18 cellular contexts compared by ENCODE assay signal in the genomic region with DNA sequence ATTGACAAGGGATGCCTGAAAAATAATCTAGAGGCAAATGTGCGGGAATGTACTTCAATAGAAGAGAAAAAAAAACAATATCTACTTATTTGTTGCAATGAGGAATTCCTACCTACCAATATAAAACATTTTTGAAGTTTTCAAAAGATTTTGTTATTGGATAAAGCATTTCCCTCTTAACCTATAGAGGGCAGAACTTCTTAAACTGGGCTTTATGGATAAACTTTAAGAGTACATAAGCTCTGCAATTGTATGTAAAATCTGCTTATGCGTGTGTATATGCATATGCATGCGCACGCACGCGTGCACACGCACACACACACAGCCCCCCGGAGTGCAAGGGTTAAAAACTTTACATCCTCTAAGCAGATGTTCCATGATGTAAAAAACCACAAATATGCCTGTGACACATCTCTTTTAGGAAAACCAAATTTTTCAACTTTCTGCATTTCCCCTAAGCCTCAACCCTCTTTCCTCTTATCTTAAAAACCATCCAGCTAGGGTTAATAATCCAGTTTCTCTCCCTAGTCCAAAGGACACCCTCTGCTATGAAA.
A peak's percentile ranks its signal among the peaks of the same experiment; 100 is the strongest.
DNase-seq lines count a peak whose midpoint lies in the region; ATAC-seq and TF ChIP-seq lines count a peak whose summit lies in the region.
"Had no signal": no experiment of that assay in that cellular context is flagged by ENCODE, and none has a peak within 500 bp of the region (broad histone marks: within the 10 kb centered on the region; RNA-seq: fewer than 3 reads in every experiment).

No MANE protein-coding gene starts in this region.

- H3K4me3 ChIP-seq in adipocyte (ENCODE audit: low read length) (no peak overlapping the region), mesenchymal stem cell (ENCODE audit: insufficient read depth in 1 of 2, low read depth in 1 of 2, low read length in 2 of 2) (no peak overlapping the region)
- H3K4me3 ChIP-seq: body of pancreas, left lung, thyroid gland had no signal

- H3K36me3 ChIP-seq in adipocyte (ENCODE audit: control insufficient read depth, insufficient read depth, low read length, severe bottlenecking), result no peaks in the 10 kb centered on the region
- H3K36me3 ChIP-seq in mesenchymal stem cell (ENCODE audit: control insufficient read depth in 1 of 2, insufficient read depth in 2 of 2, low read depth in 1 of 2, low read length in 2 of 2), result no peaks in the 10 kb centered on the region
- H3K36me3 ChIP-seq: left lung, thyroid gland had no signal

- H3K27me3 ChIP-seq in adipocyte (replicated peaks; ENCODE audit: control insufficient read depth, insufficient read depth, low read length), result no peaks in the 10 kb centered on the region
- no peaks in the 10 kb centered on the region for H3K27me3 ChIP-seq in mesenchymal stem cell (ENCODE audit: control insufficient read depth in 1 of 2, insufficient read depth in 1 of 2, low read length in 2 of 2)
- H3K27me3 ChIP-seq: body of pancreas, thyroid gland had no signal

- H3K4me2 ChIP-seq in mesenchymal stem cell (ENCODE audit: low read length, poor library complexity, severe bottlenecking), result no peak overlapping the region

- no peak overlapping the region for H2AFZ ChIP-seq in mesenchymal stem cell (ENCODE audit: low read depth, low read length)

- no peak overlapping the region for H3K23ac ChIP-seq in mesenchymal stem cell (ENCODE audit: low read length in 2 of 2)

- peaks cover 0 to 3% of the 10 kb centered on the region in 2 donors for H3K9me3 Mint-ChIP-seq in activated naive CD4-positive, alpha-beta T cell treated with anti-CD3 and anti-CD28 coated beads, Interleukin-2, amount 50 U/mL, for 72 hours
- H3K9me3 Mint-ChIP-seq: stimulated activated effector memory CD8-positive, alpha-beta T cell treated with anti-CD3 and anti-CD28 coated beads, Interleukin-12 subunit alpha, Interleukin-12 subunit beta, amount 100 ng/mL, for 72 hours had no signal

- H3K79me1 ChIP-seq in mesenchymal stem cell (replicated peaks; ENCODE audit: low read length, poor library complexity, severe bottlenecking), result no peaks in the 10 kb centered on the region

- H3K18ac ChIP-seq in mesenchymal stem cell (ENCODE audit: low read depth in 1 of 2, low read length in 2 of 2), result no peak overlapping the region

- no peak overlapping the region for H3K14ac ChIP-seq in mesenchymal stem cell (ENCODE audit: low read length in 2 of 2)

- peak; percentile 35 for TF ChIP-seq CTCF in C4-2B (conservative IDR thresholded peaks at IDR 0.05)

- no peak overlapping the region for H3K27ac Mint-ChIP-seq in activated naive CD4-positive, alpha-beta T cell treated with anti-CD3 and anti-CD28 coated beads, Interleukin-2, amount 50 U/mL, for 72 hours
- H3K27ac Mint-ChIP-seq: activated CD4-positive, alpha-beta T cell treated with anti-CD3 and anti-CD28 coated beads for 36 hours; stimulated activated effector memory CD8-positive, alpha-beta T cell treated with anti-CD3 and anti-CD28 coated beads, Interleukin-12 subunit alpha, Interleukin-12 subunit beta, amount 100 ng/mL, for 72 hours had no signal

- H3K4me1 ChIP-seq in adipocyte (ENCODE audit: control insufficient read depth, insufficient read depth, low read length) (peaks cover 14% of the 10 kb centered on the region), mesenchymal stem cell (ENCODE audit: control insufficient read depth, insufficient read depth, low read depth, low read length) (peaks cover 7% of the 10 kb centered on the region)
- H3K4me1 ChIP-seq: body of pancreas, left lung, thyroid gland had no signal

- ATAC-seq in activated naive CD4-positive, alpha-beta T cell treated with anti-CD3 and anti-CD28 coated beads, Interleukin-2, amount 50 U/mL, for 72 hours, result no peak
- ATAC-seq: activated CD4-positive, alpha-beta T cell treated with anti-CD3 and anti-CD28 coated beads for 36 hours; body of pancreas; stimulated activated effector memory CD8-positive, alpha-beta T cell treated with anti-CD3 and anti-CD28 coated beads, Interleukin-12 subunit alpha, Interleukin-12 subunit beta, amount 100 ng/mL, for 72 hours had no signal

- 83% methylated on average over 7 of the region's 8 CpGs for WGBS in mesenchymal stem cell

- H3K9ac ChIP-seq in adipocyte (ENCODE audit: low read length), result no peak overlapping the region
- no peak overlapping the region for H3K9ac ChIP-seq in mesenchymal stem cell (ENCODE audit: low read length)

- H3K4ac ChIP-seq in mesenchymal stem cell (ENCODE audit: low read depth in 1 of 2, low read length in 2 of 2), result no peak overlapping the region

- no peak overlapping the region for H4K91ac ChIP-seq in mesenchymal stem cell (ENCODE audit: low read length)

- no peak overlapping the region for H2BK15ac ChIP-seq in mesenchymal stem cell (ENCODE audit: low read depth, poor library complexity, severe bottlenecking)

- H2AK5ac ChIP-seq in mesenchymal stem cell (ENCODE audit: low read length, severe bottlenecking), result no peak overlapping the region

- H2BK120ac ChIP-seq in mesenchymal stem cell (ENCODE audit: low read depth, low read length), result no peak overlapping the region

- DNase-seq in Kasumi-1 (lab: John Stamatoyannopoulos, UW) (peak; percentile 19 to 30), adipocyte (ENCODE audit: low read depth) (peak; percentile 52), mesenchymal stem cell (peak; percentile 33), UCSD-AML1 (lab: John Stamatoyannopoulos, UW; ENCODE audit: unreplicated experiment) (no peak), occipital lobe (lab: John Stamatoyannopoulos, UW) (no peak)
- DNase-seq in activated naive CD4-positive, alpha-beta T cell treated with anti-CD3 and anti-CD28 coated beads, Interleukin-2, amount 50 U/mL, for 16 hours, result no peak
- no peak for DNase-seq in activated naive CD4-positive, alpha-beta T cell treated with anti-CD3 and anti-CD28 coated beads, Interleukin-2, amount 50 U/mL, for 72 hours (ENCODE audit: low spot score in 2 of 2)
- DNase-seq: activated CD4-positive, alpha-beta T cell treated with anti-CD3 and anti-CD28 coated beads for 36 hours; activated CD8-positive, alpha-beta memory T cell treated with anti-CD3 and anti-CD28 coated beads, Interleukin-2, amount 50 U/mL, for 48 hours; body of pancreas; foreskin melanocyte; KBM-7; left lung; posterior cingulate gyrus; thyroid gland had no signal

- H3K9me3 ChIP-seq in adipocyte (ENCODE audit: control insufficient read depth, low read length), result peaks cover 2% of the 10 kb centered on the region
- H3K9me3 ChIP-seq in mesenchymal stem cell (ENCODE audit: control insufficient read depth, low read length), result peaks cover 8% of the 10 kb centered on the region
- H3K9me3 ChIP-seq: body of pancreas, left lung, thyroid gland had no signal

- H3K36me3 Mint-ChIP-seq in activated naive CD4-positive, alpha-beta T cell treated with anti-CD3 and anti-CD28 coated beads, Interleukin-2, amount 50 U/mL, for 72 hours, result no peaks in the 10 kb centered on the region
- H3K36me3 Mint-ChIP-seq: stimulated activated effector memory CD8-positive, alpha-beta T cell treated with anti-CD3 and anti-CD28 coated beads, Interleukin-12 subunit alpha, Interleukin-12 subunit beta, amount 100 ng/mL, for 72 hours had no signal

- H3K27ac ChIP-seq in C4-2B (no peak overlapping the region), mesenchymal stem cell (ENCODE audit: low read length, poor library complexity, severe bottlenecking) (peak overlapping the region; percentile 2)
- H3K27ac ChIP-seq: body of pancreas, HL-60, left lung, thyroid gland had no signal

- no peak overlapping the region for H4K8ac ChIP-seq in mesenchymal stem cell (ENCODE audit: low read length)

- no peak overlapping the region for H2BK5ac ChIP-seq in mesenchymal stem cell (ENCODE audit: low read depth, low read length, poor library complexity, severe bottlenecking)

- H2BK12ac ChIP-seq in mesenchymal stem cell (ENCODE audit: low read length in 2 of 2), result peak overlapping the region in 1 of 2 experiments; percentile 9

Comparison
In these comparisons a context has a peak if more than half of its experiments do, and no peak if none do; other contexts are left out.
1. DNase-seq: peak in Kasumi-1 (2 of 2), adipocyte (single experiment) and mesenchymal stem cell (single experiment); none in UCSD-AML1 (single experiment), activated naive CD4-positive, alpha-beta T cell treated with anti-CD3 and anti-CD28 coated beads, Interleukin-2, amount 50 U/mL, for 16 hours (single experiment), occipital lobe (single experiment) and activated naive CD4-positive, alpha-beta T cell treated with anti-CD3 and anti-CD28 coated beads, Interleukin-2, amount 50 U/mL, for 72 hours (0 of 2).